In genomic region chr6:109336221-109336955, GRCh38 we compare ENCODE assay signal across 1 cellular context.
A peak's percentile ranks its signal among the peaks of the same experiment; 100 is the strongest.
TF ChIP-seq lines count a peak whose summit lies in the region.

No MANE protein-coding gene starts in this region.

TF ChIP-seq in liver, 16 proteins besides CTCF, POLR2A, EP300 and RAD21 (continued from another document):
- peak in 1 of 2 donors; percentile 67 for TF ChIP-seq JUND (IDR thresholded peaks at IDR 0.05)
- peak; percentile 50 to 52 for TF ChIP-seq HNF4A (conservative IDR thresholded peaks at IDR 0.05)
- TF ChIP-seq FOXA1 (IDR thresholded peaks at IDR 0.05), result peak; percentile 54
- TF ChIP-seq ATF3 (IDR thresholded peaks at IDR 0.05), result peak; percentile 20
- peak; percentile 64 for TF ChIP-seq SP1 (IDR thresholded peaks at IDR 0.05)
- TF ChIP-seq ZBTB33 (IDR thresholded peaks at IDR 0.05), result peak; percentile 64
